ENCODE assay signal across 1 cellular context in genomic region chr9:33903157-33903780, GRCh38.
TF ChIP-seq lines count a peak whose summit lies in the region.

No MANE protein-coding gene starts in this region.

TF ChIP-seq in WTC11, 78 proteins besides CTCF, POLR2A, EP300 and RAD21 (continued from another document):
- no peak for TF ChIP-seq MLX (CRISPR knock-in tag; IDR thresholded peaks at IDR 0.05)
- no peak for TF ChIP-seq CREB1 (CRISPR knock-in tag; IDR thresholded peaks at IDR 0.05)
- TF ChIP-seq FOXP4 (CRISPR knock-in tag; IDR thresholded peaks at IDR 0.05): no peak
- TF ChIP-seq NFE2L1 (CRISPR knock-in tag; IDR thresholded peaks at IDR 0.05): no peak
- no peak for TF ChIP-seq ZBTB43 (CRISPR knock-in tag; IDR thresholded peaks at IDR 0.05)
- TF ChIP-seq, protein P1, sequence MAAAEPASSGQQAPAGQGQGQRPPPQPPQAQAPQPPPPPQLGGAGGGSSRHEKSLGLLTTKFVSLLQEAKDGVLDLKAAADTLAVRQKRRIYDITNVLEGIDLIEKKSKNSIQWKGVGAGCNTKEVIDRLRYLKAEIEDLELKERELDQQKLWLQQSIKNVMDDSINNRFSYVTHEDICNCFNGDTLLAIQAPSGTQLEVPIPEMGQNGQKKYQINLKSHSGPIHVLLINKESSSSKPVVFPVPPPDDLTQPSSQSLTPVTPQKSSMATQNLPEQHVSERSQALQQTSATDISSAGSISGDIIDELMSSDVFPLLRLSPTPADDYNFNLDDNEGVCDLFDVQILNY (CRISPR knock-in tag; IDR thresholded peaks at IDR 0.05): no peak
- no peak for TF ChIP-seq ATF3 (CRISPR knock-in tag; conservative IDR thresholded peaks at IDR 0.05)
- TF ChIP-seq KAT7 (CRISPR knock-in tag; IDR thresholded peaks at IDR 0.05; ENCODE audit: borderline replicate concordance): no peak
- TF ChIP-seq IRF1 (CRISPR knock-in tag; IDR thresholded peaks at IDR 0.05): no peak
- TF ChIP-seq MXD4 (CRISPR knock-in tag; IDR thresholded peaks at IDR 0.05; ENCODE audit: borderline replicate concordance): no peak
- no peak for TF ChIP-seq GABPB1 (CRISPR knock-in tag; IDR thresholded peaks at IDR 0.05)
- no peak for TF ChIP-seq RELA (CRISPR knock-in tag; IDR thresholded peaks at IDR 0.05; ENCODE audit: borderline replicate concordance)
